In the genomic region with DNA sequence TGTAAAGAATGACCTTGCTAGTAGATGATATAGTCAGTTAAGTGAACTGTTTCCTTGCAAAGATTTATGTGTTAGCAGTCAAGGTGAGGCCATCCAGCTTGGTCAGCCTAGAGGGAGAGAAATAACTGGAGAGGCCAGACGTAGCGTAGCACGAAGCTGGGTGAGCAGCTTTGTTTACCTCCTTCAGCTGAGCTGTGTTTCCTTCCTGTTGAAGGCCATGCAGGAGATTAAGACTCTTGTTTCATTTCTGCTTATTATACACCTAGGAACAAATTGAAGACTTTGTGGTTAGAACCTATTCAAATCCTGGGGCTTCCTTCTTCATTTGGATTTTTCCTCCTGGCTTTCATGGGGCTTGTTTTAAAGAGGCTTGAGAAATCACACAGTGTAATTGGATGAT, we compare ENCODE assay signal across 19 cellular contexts.
"Had no signal": no experiment of that assay in that cellular context is flagged by ENCODE, and none has a peak within 500 bp of the region (broad histone marks: within the 10 kb centered on the region; RNA-seq: fewer than 3 reads in every experiment).

No MANE protein-coding gene starts in this region.

- H3K9me3 ChIP-seq: tibial nerve, vagina had no signal

- H3K4me3 Mint-ChIP-seq: activated CD8-positive, alpha-beta T cell treated with anti-CD3 and anti-CD28 coated beads for 36 hours; activated T-cell treated with anti-CD3 and anti-CD28 coated beads, Interleukin-2, amount 50 U/mL, for 72 hours; natural killer cell treated with Interleukin-12 subunit alpha and Interleukin-12 subunit beta and Interleukin-15 and Interleukin-18, amount 100 ng/mL, for 72 hours; stimulated activated effector memory CD8-positive, alpha-beta T cell treated with anti-CD3 and anti-CD28 coated beads, Interleukin-12 subunit alpha, Interleukin-12 subunit beta, amount 100 ng/mL, for 72 hours; WTC11 had no signal

- H3K4me3 ChIP-seq: cardiac muscle cell, tibial nerve, vagina had no signal

- ATAC-seq: activated CD8-positive, alpha-beta T cell treated with anti-CD3 and anti-CD28 coated beads for 36 hours; activated naive CD4-positive, alpha-beta T cell treated with anti-CD3 and anti-CD28 coated beads, Interleukin-2, amount 50 U/mL, for 72 hours; activated T-cell treated with anti-CD3 and anti-CD28 coated beads, Interleukin-2, amount 50 U/mL, for 72 hours; esophagus mucosa; left ventricle myocardium superior; natural killer cell treated with Interleukin-12 subunit alpha and Interleukin-12 subunit beta and Interleukin-15 and Interleukin-18, amount 100 ng/mL, for 72 hours; stimulated activated effector memory CD8-positive, alpha-beta T cell treated with anti-CD3 and anti-CD28 coated beads, Interleukin-12 subunit alpha, Interleukin-12 subunit beta, amount 100 ng/mL, for 72 hours; WTC11 had no signal

- H3K4me1 ChIP-seq: tibial nerve, vagina had no signal

- H3K27ac ChIP-seq: cardiac muscle cell, tibial nerve, vagina had no signal

- DNase-seq: activated CD4-positive, alpha-beta T cell treated with anti-CD3 and anti-CD28 coated beads for 48 hours; activated CD8-positive, alpha-beta T cell treated with anti-CD3 and anti-CD28 coated beads for 36 hours; activated gamma-delta T cell; activated T-cell treated with anti-CD3 and anti-CD28 coated beads, Interleukin-2, amount 50 U/mL, for 72 hours; glutamatergic neuron; hypothalamus; left ventricle myocardium superior; mesendoderm; nucleus accumbens had no signal

- H3K9me3 Mint-ChIP-seq: activated CD8-positive, alpha-beta T cell treated with anti-CD3 and anti-CD28 coated beads for 36 hours; activated T-cell treated with anti-CD3 and anti-CD28 coated beads, Interleukin-2, amount 50 U/mL, for 72 hours; natural killer cell treated with Interleukin-12 subunit alpha and Interleukin-12 subunit beta and Interleukin-15 and Interleukin-18, amount 100 ng/mL, for 72 hours; stimulated activated effector memory CD8-positive, alpha-beta T cell treated with anti-CD3 and anti-CD28 coated beads, Interleukin-12 subunit alpha, Interleukin-12 subunit beta, amount 100 ng/mL, for 72 hours; WTC11 had no signal

- H3K36me3 Mint-ChIP-seq: activated naive CD4-positive, alpha-beta T cell treated with anti-CD3 and anti-CD28 coated beads, Interleukin-2, amount 50 U/mL, for 72 hours; natural killer cell treated with Interleukin-12 subunit alpha and Interleukin-12 subunit beta and Interleukin-15 and Interleukin-18, amount 100 ng/mL, for 72 hours; stimulated activated effector memory CD8-positive, alpha-beta T cell treated with anti-CD3 and anti-CD28 coated beads, Interleukin-12 subunit alpha, Interleukin-12 subunit beta, amount 100 ng/mL, for 72 hours; WTC11 had no signal

- H3K27ac Mint-ChIP-seq: activated CD8-positive, alpha-beta T cell treated with anti-CD3 and anti-CD28 coated beads for 36 hours; activated naive CD4-positive, alpha-beta T cell treated with anti-CD3 and anti-CD28 coated beads, Interleukin-2, amount 50 U/mL, for 72 hours; activated T-cell treated with anti-CD3 and anti-CD28 coated beads, Interleukin-2, amount 50 U/mL, for 72 hours; natural killer cell treated with Interleukin-12 subunit alpha and Interleukin-12 subunit beta and Interleukin-15 and Interleukin-18, amount 100 ng/mL, for 72 hours; stimulated activated effector memory CD8-positive, alpha-beta T cell treated with anti-CD3 and anti-CD28 coated beads, Interleukin-12 subunit alpha, Interleukin-12 subunit beta, amount 100 ng/mL, for 72 hours; WTC11 had no signal

- H3K36me3 ChIP-seq: cardiac muscle cell, tibial nerve, vagina had no signal

- FAIRE-seq: colon, endometrium had no signal

- H3K27me3 ChIP-seq: cardiac muscle cell, tibial nerve, vagina had no signal
